In the genomic region with DNA sequence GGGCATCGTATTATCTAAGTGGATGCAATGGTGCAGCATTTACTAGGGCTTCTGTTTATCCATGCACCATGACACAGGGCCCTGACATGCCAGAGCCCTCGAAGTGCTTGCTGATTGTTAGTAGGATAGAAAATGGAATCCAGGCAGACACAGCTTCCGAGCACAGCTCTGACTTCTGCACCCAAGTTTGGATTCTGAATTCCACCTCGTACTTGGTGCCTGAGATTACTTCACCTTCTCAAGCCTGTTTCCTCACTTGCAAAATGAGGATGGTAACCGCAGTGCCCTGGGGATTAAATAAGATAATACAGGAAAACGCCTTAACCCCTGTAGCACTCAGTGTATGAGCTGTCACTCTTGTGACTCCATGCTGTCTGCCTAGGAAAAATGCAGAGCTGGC, we compare ENCODE assay signal across 1 cellular context.
TF ChIP-seq lines count a peak whose summit lies in the region.

No MANE protein-coding gene starts in this region.

TF ChIP-seq in HepG2, 621 proteins besides CTCF, POLR2A, EP300 and RAD21:
- TF ChIP-seq, protein P1, sequence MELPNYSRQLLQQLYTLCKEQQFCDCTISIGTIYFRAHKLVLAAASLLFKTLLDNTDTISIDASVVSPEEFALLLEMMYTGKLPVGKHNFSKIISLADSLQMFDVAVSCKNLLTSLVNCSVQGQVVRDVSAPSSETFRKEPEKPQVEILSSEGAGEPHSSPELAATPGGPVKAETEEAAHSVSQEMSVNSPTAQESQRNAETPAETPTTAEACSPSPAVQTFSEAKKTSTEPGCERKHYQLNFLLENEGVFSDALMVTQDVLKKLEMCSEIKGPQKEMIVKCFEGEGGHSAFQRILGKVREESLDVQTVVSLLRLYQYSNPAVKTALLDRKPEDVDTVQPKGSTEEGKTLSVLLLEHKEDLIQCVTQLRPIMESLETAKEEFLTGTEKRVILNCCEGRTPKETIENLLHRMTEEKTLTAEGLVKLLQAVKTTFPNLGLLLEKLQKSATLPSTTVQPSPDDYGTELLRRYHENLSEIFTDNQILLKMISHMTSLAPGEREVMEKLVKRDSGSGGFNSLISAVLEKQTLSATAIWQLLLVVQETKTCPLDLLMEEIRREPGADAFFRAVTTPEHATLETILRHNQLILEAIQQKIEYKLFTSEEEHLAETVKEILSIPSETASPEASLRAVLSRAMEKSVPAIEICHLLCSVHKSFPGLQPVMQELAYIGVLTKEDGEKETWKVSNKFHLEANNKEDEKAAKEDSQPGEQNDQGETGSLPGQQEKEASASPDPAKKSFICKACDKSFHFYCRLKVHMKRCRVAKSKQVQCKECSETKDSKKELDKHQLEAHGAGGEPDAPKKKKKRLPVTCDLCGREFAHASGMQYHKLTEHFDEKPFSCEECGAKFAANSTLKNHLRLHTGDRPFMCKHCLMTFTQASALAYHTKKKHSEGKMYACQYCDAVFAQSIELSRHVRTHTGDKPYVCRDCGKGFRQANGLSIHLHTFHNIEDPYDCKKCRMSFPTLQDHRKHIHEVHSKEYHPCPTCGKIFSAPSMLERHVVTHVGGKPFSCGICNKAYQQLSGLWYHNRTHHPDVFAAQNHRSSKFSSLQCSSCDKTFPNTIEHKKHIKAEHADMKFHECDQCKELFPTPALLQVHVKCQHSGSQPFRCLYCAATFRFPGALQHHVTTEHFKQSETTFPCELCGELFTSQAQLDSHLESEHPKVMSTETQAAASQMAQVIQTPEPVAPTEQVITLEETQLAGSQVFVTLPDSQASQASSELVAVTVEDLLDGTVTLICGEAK (IDR thresholded peaks at IDR 0.05): no peak
- TF ChIP-seq, protein P1 (CRISPR knock-in tag; IDR thresholded peaks at IDR 0.05): no peak
- TF ChIP-seq POGZ (CRISPR knock-in tag; IDR thresholded peaks at IDR 0.05) (no peak), NONO (IDR thresholded peaks at IDR 0.05) (no peak), NONO (CRISPR knock-in tag; conservative IDR thresholded peaks at IDR 0.05) (no peak), GZF1 (CRISPR knock-in tag; IDR thresholded peaks at IDR 0.05) (no peak), ZNF207 (IDR thresholded peaks at IDR 0.05; ENCODE audit: borderline replicate concordance) (no peak), NFATC3 (CRISPR knock-in tag; IDR thresholded peaks at IDR 0.05) (no peak), KLF11 (CRISPR knock-in tag; IDR thresholded peaks at IDR 0.05) (no peak), ZNF775 (CRISPR knock-in tag; IDR thresholded peaks at IDR 0.05; ENCODE audit: borderline replicate concordance) (no peak), ZNF691 (CRISPR knock-in tag; IDR thresholded peaks at IDR 0.05; ENCODE audit: borderline replicate concordance, low read depth) (no peak), CEBPG (CRISPR knock-in tag; IDR thresholded peaks at IDR 0.05) (no peak), ZNF737 (CRISPR knock-in tag; IDR thresholded peaks at IDR 0.05; ENCODE audit: borderline replicate concordance) (no peak)
- TF ChIP-seq, protein P2, sequence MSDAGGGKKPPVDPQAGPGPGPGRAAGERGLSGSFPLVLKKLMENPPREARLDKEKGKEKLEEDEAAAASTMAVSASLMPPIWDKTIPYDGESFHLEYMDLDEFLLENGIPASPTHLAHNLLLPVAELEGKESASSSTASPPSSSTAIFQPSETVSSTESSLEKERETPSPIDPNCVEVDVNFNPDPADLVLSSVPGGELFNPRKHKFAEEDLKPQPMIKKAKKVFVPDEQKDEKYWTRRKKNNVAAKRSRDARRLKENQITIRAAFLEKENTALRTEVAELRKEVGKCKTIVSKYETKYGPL (CRISPR knock-in tag; IDR thresholded peaks at IDR 0.05): no peak
- TF ChIP-seq, protein P3, sequence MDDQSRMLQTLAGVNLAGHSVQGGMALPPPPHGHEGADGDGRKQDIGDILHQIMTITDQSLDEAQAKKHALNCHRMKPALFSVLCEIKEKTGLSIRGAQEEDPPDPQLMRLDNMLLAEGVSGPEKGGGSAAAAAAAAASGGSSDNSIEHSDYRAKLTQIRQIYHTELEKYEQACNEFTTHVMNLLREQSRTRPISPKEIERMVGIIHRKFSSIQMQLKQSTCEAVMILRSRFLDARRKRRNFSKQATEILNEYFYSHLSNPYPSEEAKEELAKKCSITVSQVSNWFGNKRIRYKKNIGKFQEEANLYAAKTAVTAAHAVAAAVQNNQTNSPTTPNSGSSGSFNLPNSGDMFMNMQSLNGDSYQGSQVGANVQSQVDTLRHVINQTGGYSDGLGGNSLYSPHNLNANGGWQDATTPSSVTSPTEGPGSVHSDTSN (CRISPR knock-in tag; IDR thresholded peaks at IDR 0.05; ENCODE audit: borderline replicate concordance): no peak
- TF ChIP-seq, protein P4, sequence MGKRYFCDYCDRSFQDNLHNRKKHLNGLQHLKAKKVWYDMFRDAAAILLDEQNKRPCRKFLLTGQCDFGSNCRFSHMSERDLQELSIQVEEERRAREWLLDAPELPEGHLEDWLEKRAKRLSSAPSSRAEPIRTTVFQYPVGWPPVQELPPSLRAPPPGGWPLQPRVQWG (CRISPR knock-in tag; IDR thresholded peaks at IDR 0.05; ENCODE audit: borderline replicate concordance, low read depth): no peak
TF ChIP-seq in HepG2: peak in this region for 0.
